Comparison of ENCODE assay signal across 26 cellular contexts in genomic region chr11:47860526-47860925, GRCh38.
"Had no signal": no experiment of that assay in that cellular context is flagged by ENCODE, and none has a peak within 500 bp of the region (broad histone marks: within the 10 kb centered on the region; RNA-seq: fewer than 3 reads in every experiment).

No MANE protein-coding gene starts in this region.

- FAIRE-seq: astrocyte, islet of Langerhans had no signal

- H3K27me3 ChIP-seq: esophagus squamous epithelium, left lung, ovary, right lobe of liver, upper lobe of left lung, vagina had no signal

- H3K27ac Mint-ChIP-seq: activated CD4-positive, alpha-beta memory T cell treated with anti-CD3 and anti-CD28 coated beads, Interleukin-2, amount 10 ng/mL, durations not matched to agents 7 days and 5 days; activated CD4-positive, alpha-beta T cell treated with anti-CD3 and anti-CD28 coated beads, Interleukin-2, amount 10 ng/mL, durations not matched to agents 24 days and 14 days; activated T-helper 17 cell treated with anti-CD3 and anti-CD28 coated beads, Interleukin-2, amount 50 U/mL, for 72 hours; progenitor cell of endocrine pancreas had no signal

- H3K9me3 ChIP-seq: esophagus squamous epithelium, left lung, lower lobe of right lung, ovary, right lobe of liver, thoracic aorta, upper lobe of left lung, vagina had no signal

- H3K27me3 Mint-ChIP-seq: activated CD4-positive, alpha-beta memory T cell treated with anti-CD3 and anti-CD28 coated beads, Interleukin-2, amount 10 ng/mL, durations not matched to agents 7 days and 5 days; activated CD4-positive, alpha-beta T cell treated with anti-CD3 and anti-CD28 coated beads, Interleukin-2, amount 10 ng/mL, durations not matched to agents 24 days and 14 days; activated T-helper 17 cell treated with anti-CD3 and anti-CD28 coated beads, Interleukin-2, amount 50 U/mL, for 72 hours; progenitor cell of endocrine pancreas had no signal

- H3K9me3 Mint-ChIP-seq: activated CD4-positive, alpha-beta T cell treated with anti-CD3 and anti-CD28 coated beads, Interleukin-2, amount 10 ng/mL, durations not matched to agents 24 days and 14 days; activated T-helper 17 cell treated with anti-CD3 and anti-CD28 coated beads, Interleukin-2, amount 50 U/mL, for 72 hours had no signal

- H3K4me1 ChIP-seq: right lobe of liver, vagina had no signal

- H3K4me3 Mint-ChIP-seq: activated CD4-positive, alpha-beta memory T cell treated with anti-CD3 and anti-CD28 coated beads, Interleukin-2, amount 10 ng/mL, durations not matched to agents 7 days and 5 days; activated CD4-positive, alpha-beta T cell treated with anti-CD3 and anti-CD28 coated beads, Interleukin-2, amount 10 ng/mL, durations not matched to agents 24 days and 14 days; activated T-cell treated with anti-CD3 and anti-CD28 coated beads, Interleukin-2, amount 50 U/mL, for 4 hours; activated T-helper 17 cell treated with anti-CD3 and anti-CD28 coated beads, Interleukin-2, amount 50 U/mL, for 72 hours had no signal

- H3K36me3 ChIP-seq: esophagus squamous epithelium, left lung, lower lobe of right lung, ovary, right lobe of liver, thoracic aorta, upper lobe of left lung, vagina had no signal

- H3K4me3 ChIP-seq: esophagus squamous epithelium, left lung, lower lobe of right lung, ovary, right lobe of liver, thoracic aorta, upper lobe of left lung, vagina had no signal

- ATAC-seq: activated T-cell treated with anti-CD3 and anti-CD28 coated beads, Interleukin-2, amount 50 U/mL, for 4 hours; activated T-helper 17 cell treated with anti-CD3 and anti-CD28 coated beads, Interleukin-2, amount 50 U/mL, for 72 hours; left lung; lower lobe of right lung; right lobe of liver; stimulated activated naive CD8-positive, alpha-beta T cell treated with anti-CD3 and anti-CD28 coated beads, Interleukin-15, Interleukin-2, amounts not matched to agents 100 U/mL and 50 U/mL, for 24 hours had no signal

- H3K27ac ChIP-seq: epithelial cell of prostate, esophagus squamous epithelium, left lung, lower lobe of right lung, ovary, right lobe of liver, thoracic aorta, upper lobe of left lung, vagina had no signal

- DNase-seq: activated CD4-positive, alpha-beta memory T cell treated with anti-CD3 and anti-CD28 coated beads, Interleukin-2, amount 10 ng/mL, durations not matched to agents 7 days and 5 days; activated CD4-positive, alpha-beta T cell treated with anti-CD3 and anti-CD28 coated beads, Interleukin-2, amount 10 ng/mL, durations not matched to agents 24 days and 14 days; activated CD4-positive, CD25-positive, alpha-beta regulatory T cell treated with anti-CD3 and anti-CD28 coated beads, Interleukin-2, amount 50 U/mL, for 72 hours; activated CD8-positive, alpha-beta memory T cell treated with anti-CD3 and anti-CD28 coated beads, Interleukin-2, amount 50 U/mL, for 48 hours; activated gamma-delta T cell treated with Interleukin-2 at 50 U/mL for 16 hours; activated naive CD4-positive, alpha-beta T cell treated with anti-CD3 and anti-CD28 coated beads, Interleukin-2, amount 50 U/mL, for 16 hours; activated T-cell treated with anti-CD3 and anti-CD28 coated beads, Interleukin-2, amount 50 U/mL, for 4 hours; amniotic stem cell; central memory CD4-positive, alpha-beta T cell; esophagus squamous epithelium; foreskin melanocyte; left lung; lower lobe of right lung; ovary; right lobe of liver; stimulated activated CD4-positive, alpha-beta T cell treated with anti-CD3 and anti-CD28 coated beads, Interleukin-2, amount 100 ng/mL, for 48 hours; stimulated activated naive CD8-positive, alpha-beta T cell treated with anti-CD3 and anti-CD28 coated beads, Interleukin-15, Interleukin-2, amounts not matched to agents 100 U/mL and 50 U/mL, for 24 hours; T-helper 9 cell; upper lobe of left lung had no signal
